ENCODE assay signal across 32 cellular contexts in genomic region chr6:45502446-45502845, GRCh38.
"Had no signal": no experiment of that assay in that cellular context is flagged by ENCODE, and none has a peak within 500 bp of the region (broad histone marks: within the 10 kb centered on the region; RNA-seq: fewer than 3 reads in every experiment).

No MANE protein-coding gene starts in this region.

- H3K27me3 ChIP-seq: adrenal gland, ascending aorta, cardiac muscle cell, left lung, ovary, right lobe of liver, thyroid gland, upper lobe of right lung had no signal

- DNase-seq: activated CD4-positive, alpha-beta memory T cell treated with anti-CD3 and anti-CD28 coated beads, Interleukin-2, amount 10 ng/mL, durations not matched to agents 7 days and 5 days; activated CD4-positive, alpha-beta T cell treated with anti-CD3 and anti-CD28 coated beads, Interleukin-2, amount 10 ng/mL, durations not matched to agents 24 days and 14 days; activated CD4-positive, CD25-positive, alpha-beta regulatory T cell treated with anti-CD3 and anti-CD28 coated beads, Interleukin-2, amount 50 U/mL, for 72 hours; activated CD8-positive, alpha-beta memory T cell treated with anti-CD3 and anti-CD28 coated beads, Interleukin-2, amount 50 U/mL, for 48 hours; activated effector memory CD4-positive, alpha-beta T cell treated with anti-CD3 and anti-CD28 coated beads, Interleukin-2, amount 50 U/mL, for 16 hours; activated naive CD4-positive, alpha-beta T cell treated with anti-CD3 and anti-CD28 coated beads for 36 hours; activated naive CD8-positive, alpha-beta T cell treated with anti-CD3 and anti-CD28 coated beads for 36 hours; adrenal gland; cerebellar nuclear complex; dorsolateral prefrontal cortex; effector memory CD4-positive, alpha-beta T cell; foreskin melanocyte; left lung; lower lobe of right lung; mucosa of descending colon; ovary; right lobe of liver; small intestine; stimulated activated CD4-positive, alpha-beta T cell treated with anti-CD3 and anti-CD28 coated beads, Interleukin-4, amount 100 ng/mL, for 24 hours; stimulated activated naive CD8-positive, alpha-beta T cell treated with anti-CD3 and anti-CD28 coated beads, Interleukin-15, amount 100 ng/mL, for 72 hours; substantia nigra; T-helper 9 cell; thyroid gland; upper lobe of right lung; WERI-Rb-1 had no signal

- H3K4me1 Mint-ChIP-seq: stimulated activated memory B cell treated with anti-CD40 and anti-IgM and Interleukin-4, amounts not matched to agents 10 μg/mL and 1 μg/mL and 100 μg/mL, for 72 hours had no signal

- H3K4me3 Mint-ChIP-seq: activated CD4-positive, alpha-beta memory T cell treated with anti-CD3 and anti-CD28 coated beads, Interleukin-2, amount 10 ng/mL, durations not matched to agents 7 days and 5 days; activated CD4-positive, alpha-beta T cell treated with anti-CD3 and anti-CD28 coated beads, Interleukin-2, amount 10 ng/mL, durations not matched to agents 24 days and 14 days; activated naive CD4-positive, alpha-beta T cell treated with anti-CD3 and anti-CD28 coated beads for 36 hours; activated naive CD8-positive, alpha-beta T cell treated with anti-CD3 and anti-CD28 coated beads for 36 hours; brain; nephron; stimulated activated memory B cell treated with anti-CD40 and anti-IgM and Interleukin-4, amounts not matched to agents 10 μg/mL and 1 μg/mL and 100 μg/mL, for 72 hours; stimulated activated naive CD8-positive, alpha-beta T cell treated with anti-CD3 and anti-CD28 coated beads, Interleukin-15, amount 100 ng/mL, for 72 hours had no signal

- FAIRE-seq: small intestine had no signal

- ATAC-seq: left lung; lower lobe of right lung; mucosa of descending colon; right lobe of liver; stimulated activated memory B cell treated with anti-CD40 and anti-IgM and Interleukin-4, amounts not matched to agents 10 μg/mL and 1 μg/mL and 100 μg/mL, for 72 hours; stimulated activated naive CD8-positive, alpha-beta T cell treated with anti-CD3 and anti-CD28 coated beads, Interleukin-15, amount 100 ng/mL, for 72 hours; upper lobe of right lung had no signal

- H3K9me3 ChIP-seq: adrenal gland, ascending aorta, left lung, lower lobe of right lung, mucosa of descending colon, ovary, right lobe of liver, thyroid gland, upper lobe of right lung had no signal

- H3K27ac Mint-ChIP-seq: activated CD4-positive, alpha-beta memory T cell treated with anti-CD3 and anti-CD28 coated beads, Interleukin-2, amount 10 ng/mL, durations not matched to agents 7 days and 5 days; activated CD4-positive, alpha-beta T cell treated with anti-CD3 and anti-CD28 coated beads, Interleukin-2, amount 10 ng/mL, durations not matched to agents 24 days and 14 days; activated naive CD4-positive, alpha-beta T cell treated with anti-CD3 and anti-CD28 coated beads for 36 hours; activated naive CD8-positive, alpha-beta T cell treated with anti-CD3 and anti-CD28 coated beads for 36 hours; brain; nephron; progenitor cell of endocrine pancreas; stimulated activated memory B cell treated with anti-CD40 and anti-IgM and Interleukin-4, amounts not matched to agents 10 μg/mL and 1 μg/mL and 100 μg/mL, for 72 hours; stimulated activated naive CD8-positive, alpha-beta T cell treated with anti-CD3 and anti-CD28 coated beads, Interleukin-15, amount 100 ng/mL, for 72 hours had no signal

- H3K4me3 ChIP-seq: adrenal gland, ascending aorta, cardiac muscle cell, coronary artery, dorsolateral prefrontal cortex, left lung, lower lobe of right lung, mucosa of descending colon, ovary, right lobe of liver, thyroid gland, upper lobe of right lung had no signal

- H3K36me3 ChIP-seq: adrenal gland, ascending aorta, cardiac muscle cell, left lung, lower lobe of right lung, ovary, right lobe of liver, thyroid gland, upper lobe of right lung, WERI-Rb-1 had no signal

- H3K4me1 ChIP-seq: adrenal gland, ascending aorta, right lobe of liver had no signal

- H3K27me3 Mint-ChIP-seq: activated CD4-positive, alpha-beta memory T cell treated with anti-CD3 and anti-CD28 coated beads, Interleukin-2, amount 10 ng/mL, durations not matched to agents 7 days and 5 days; activated CD4-positive, alpha-beta T cell treated with anti-CD3 and anti-CD28 coated beads, Interleukin-2, amount 10 ng/mL, durations not matched to agents 24 days and 14 days; activated naive CD8-positive, alpha-beta T cell treated with anti-CD3 and anti-CD28 coated beads for 36 hours; stimulated activated memory B cell treated with anti-CD40 and anti-IgM and Interleukin-4, amounts not matched to agents 10 μg/mL and 1 μg/mL and 100 μg/mL, for 72 hours; stimulated activated naive CD8-positive, alpha-beta T cell treated with anti-CD3 and anti-CD28 coated beads, Interleukin-15, amount 100 ng/mL, for 72 hours had no signal

- H3K9me3 Mint-ChIP-seq: activated CD4-positive, alpha-beta memory T cell treated with anti-CD3 and anti-CD28 coated beads, Interleukin-2, amount 10 ng/mL, durations not matched to agents 7 days and 5 days; activated naive CD4-positive, alpha-beta T cell treated with anti-CD3 and anti-CD28 coated beads for 36 hours; nephron; stimulated activated memory B cell treated with anti-CD40 and anti-IgM and Interleukin-4, amounts not matched to agents 10 μg/mL and 1 μg/mL and 100 μg/mL, for 72 hours had no signal

- H3K36me3 Mint-ChIP-seq: brain; stimulated activated memory B cell treated with anti-CD40 and anti-IgM and Interleukin-4, amounts not matched to agents 10 μg/mL and 1 μg/mL and 100 μg/mL, for 72 hours had no signal

- H3K27ac ChIP-seq: adrenal gland, ascending aorta, cardiac muscle cell, coronary artery, dorsolateral prefrontal cortex, left lung, lower lobe of right lung, ovary, right lobe of liver, thyroid gland, upper lobe of right lung, WERI-Rb-1 had no signal
